ENCODE assay signal across 28 cellular contexts in genomic region chr7:9983048-9983447, GRCh38.
"Had no signal": no experiment of that assay in that cellular context is flagged by ENCODE, and none has a peak within 500 bp of the region (broad histone marks: within the 10 kb centered on the region; RNA-seq: fewer than 3 reads in every experiment).

No MANE protein-coding gene starts in this region.

- H3K4me1 ChIP-seq: esophagus muscularis mucosa, foreskin keratinocyte, heart right ventricle, left ventricle myocardium inferior, prostate gland had no signal

- H3K27ac ChIP-seq: brain microvascular endothelial cell, esophagus muscularis mucosa, foreskin keratinocyte, heart right ventricle, left ventricle myocardium inferior, neutrophil, prostate gland, sigmoid colon, thoracic aorta had no signal

- H3K27me3 ChIP-seq: brain microvascular endothelial cell, esophagus muscularis mucosa, foreskin keratinocyte, heart right ventricle, neutrophil, sigmoid colon had no signal

- H3K36me3 ChIP-seq: brain microvascular endothelial cell, esophagus muscularis mucosa, heart right ventricle, left ventricle myocardium inferior, neutrophil, prostate gland, sigmoid colon, thoracic aorta had no signal

- H3K4me3 ChIP-seq: esophagus muscularis mucosa, heart right ventricle, left ventricle myocardium inferior, lung, mucosa of descending colon, prostate gland, sigmoid colon, thoracic aorta had no signal

- DNase-seq: activated CD4-positive, alpha-beta memory T cell treated with anti-CD3 and anti-CD28 coated beads for 36 hours; activated CD4-positive, alpha-beta T cell treated with anti-CD3 and anti-CD28 coated beads, Interleukin-2, amount 10 ng/mL, durations not matched to agents 24 days and 14 days; activated CD4-positive, CD25-positive, alpha-beta regulatory T cell treated with anti-CD3 and anti-CD28 coated beads, Interleukin-2, amount 50 U/mL, for 72 hours; activated CD8-positive, alpha-beta memory T cell treated with anti-CD3 and anti-CD28 coated beads, Interleukin-2, amount 50 U/mL, for 4 hours; activated gamma-delta T cell treated with Interleukin-2 at 50 U/mL for 16 hours; activated naive CD4-positive, alpha-beta T cell treated with anti-CD3 and anti-CD28 coated beads, Interleukin-2, amount 50 U/mL, for 16 hours; activated T-cell treated with anti-CD3 and anti-CD28 coated beads, Interleukin-2, amount 50 U/mL, for 1 hour; amniotic stem cell; brain microvascular endothelial cell; foreskin keratinocyte; heart right ventricle; islet precursor cell; left ventricle myocardium inferior; mucosa of descending colon; retina; sigmoid colon; small intestine; stimulated activated CD4-positive, alpha-beta T cell treated with anti-CD3 and anti-CD28 coated beads, Interleukin-4, amount 100 ng/mL, for 24 hours; T-helper 17 cell; trophoblast cell had no signal

- ATAC-seq: activated T-helper 17 cell treated with anti-CD3 and anti-CD28 coated beads, Interleukin-2, amount 50 U/mL, for 72 hours; foreskin keratinocyte; heart right ventricle; mucosa of descending colon; natural killer cell treated with Interleukin-12 subunit alpha and Interleukin-12 subunit beta and Interleukin-15 and Interleukin-18, amount 100 ng/mL, for 72 hours; stimulated activated effector memory CD8-positive, alpha-beta T cell treated with anti-CD3 and anti-CD28 coated beads, Interleukin-12 subunit alpha, Interleukin-12 subunit beta, amount 100 ng/mL, for 72 hours; T-helper 17 cell had no signal
